In the genomic region with DNA sequence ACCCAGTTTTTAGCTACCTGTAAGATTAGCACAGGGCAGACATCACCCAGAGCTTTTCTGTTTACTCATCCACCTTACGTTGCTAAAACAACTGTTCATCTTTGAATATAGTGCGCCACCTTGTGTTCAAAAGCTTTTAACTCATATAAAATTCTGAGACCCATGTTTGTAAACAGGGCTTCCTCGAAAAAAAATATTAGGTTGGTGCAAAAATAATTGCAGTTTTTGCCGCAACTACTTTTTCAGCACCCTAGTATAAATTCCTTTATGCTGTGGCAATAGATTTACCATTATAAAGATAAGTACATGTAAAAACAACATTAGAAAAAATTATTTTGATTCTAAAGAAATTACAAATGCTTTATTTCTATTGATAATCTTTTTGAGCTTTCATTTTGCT, we compare ENCODE assay signal across 8 cellular contexts.
A peak's percentile ranks its signal among the peaks of the same experiment; 100 is the strongest.
DNase-seq lines count a peak whose midpoint lies in the region; ATAC-seq and TF ChIP-seq lines count a peak whose summit lies in the region.

No MANE protein-coding gene starts in this region.

- no peak overlapping the region for H3K14ac ChIP-seq in mesenchymal stem cell (ENCODE audit: low read length in 2 of 2)

- H2BK15ac ChIP-seq in mesenchymal stem cell (ENCODE audit: low read depth, poor library complexity, severe bottlenecking): no peak overlapping the region

- H2BK5ac ChIP-seq in mesenchymal stem cell (ENCODE audit: low read depth, low read length, poor library complexity, severe bottlenecking): no peak overlapping the region

- ATAC-seq in HG02571 (IDR thresholded peaks at IDR 0.05; ENCODE audit: unreplicated experiment) (peak; percentile 63), RWPE2 (ENCODE audit: low read depth) (peak; percentile 76)
- peak; percentile 94 for ATAC-seq in effector memory CD8-positive, alpha-beta T cell (replicated peaks)

- H3K36me3 ChIP-seq in RWPE2 (ENCODE audit: low read depth) (peaks cover 30% of the 10 kb centered on the region), mesenchymal stem cell (ENCODE audit: control insufficient read depth in 1 of 2, insufficient read depth in 2 of 2, low read depth in 1 of 2, low read length in 2 of 2) (peaks cover 0 to 2% of the 10 kb centered on the region in 2 experiments)

- no peak overlapping the region for H2AK5ac ChIP-seq in mesenchymal stem cell (ENCODE audit: low read length, severe bottlenecking)

- no peaks in the 10 kb centered on the region for H3K27me3 Mint-ChIP-seq in effector memory CD8-positive, alpha-beta T cell

- no peaks in the 10 kb centered on the region for H3K9me3 Mint-ChIP-seq in effector memory CD8-positive, alpha-beta T cell

- H3K27me3 ChIP-seq in RWPE2 (ENCODE audit: insufficient read depth, poor library complexity, severe bottlenecking) (no peaks in the 10 kb centered on the region), mesenchymal stem cell (ENCODE audit: control insufficient read depth in 1 of 2, insufficient read depth in 1 of 2, low read length in 2 of 2) (no peaks in the 10 kb centered on the region)

- WGBS in mesenchymal stem cell: 8% methylated on average over 1 of the region's 4 CpGs

- no peak overlapping the region for H2BK12ac ChIP-seq in mesenchymal stem cell (ENCODE audit: low read length in 2 of 2)

- H3K4ac ChIP-seq in mesenchymal stem cell (ENCODE audit: low read depth in 1 of 2, low read length in 2 of 2): no peak overlapping the region

- no peak overlapping the region for H3K18ac ChIP-seq in mesenchymal stem cell (ENCODE audit: low read depth in 1 of 2, low read length in 2 of 2)

- H3K9me3 ChIP-seq in RWPE2 (ENCODE audit: severe bottlenecking) (no peaks in the 10 kb centered on the region), mesenchymal stem cell (ENCODE audit: control insufficient read depth, low read length) (no peaks in the 10 kb centered on the region)

- no peak overlapping the region for H3K4me3 Mint-ChIP-seq in effector memory CD8-positive, alpha-beta T cell

- H3K4me3 ChIP-seq in RWPE2 (ENCODE audit: severe bottlenecking) (no peak overlapping the region), mesenchymal stem cell (ENCODE audit: insufficient read depth in 1 of 2, low read depth in 1 of 2, low read length in 2 of 2) (no peak overlapping the region)

- no peaks in the 10 kb centered on the region for H3K4me1 Mint-ChIP-seq in effector memory CD8-positive, alpha-beta T cell (ENCODE audit: low read depth in 2 of 2)

- H3K27ac Mint-ChIP-seq in effector memory CD8-positive, alpha-beta T cell: no peak overlapping the region

- H4K91ac ChIP-seq in mesenchymal stem cell (ENCODE audit: low read length): no peak overlapping the region

- no peak overlapping the region for H3K4me2 ChIP-seq in mesenchymal stem cell (ENCODE audit: low read length, poor library complexity, severe bottlenecking)

- H3K23ac ChIP-seq in mesenchymal stem cell (ENCODE audit: low read length in 2 of 2): no peak overlapping the region

- H4K8ac ChIP-seq in mesenchymal stem cell (ENCODE audit: low read length): no peak overlapping the region

- no peaks in the 10 kb centered on the region for H3K4me1 ChIP-seq in RWPE2 (ENCODE audit: insufficient read depth, poor library complexity, severe bottlenecking)
- no peaks in the 10 kb centered on the region for H3K4me1 ChIP-seq in mesenchymal stem cell (ENCODE audit: control insufficient read depth, insufficient read depth, low read depth, low read length)

- peak overlapping the region; percentile 30 for H3K9ac ChIP-seq in mesenchymal stem cell (ENCODE audit: low read length)

- no peak overlapping the region for H2AFZ ChIP-seq in mesenchymal stem cell (ENCODE audit: low read depth, low read length)

- peak; percentile 52 for DNase-seq in AG09319 (ENCODE audit: extremely low read depth, low read depth)
- peak; percentile 57 for DNase-seq in GM10266 (ENCODE audit: extremely low spot score)
- peak; percentile 75 for DNase-seq in MV-4-11 (lab: John Stamatoyannopoulos, UW)
- DNase-seq in RWPE2 (ENCODE audit: low spot score): no peak
- DNase-seq in effector memory CD8-positive, alpha-beta T cell: peak; percentile 58 to 69 (median 68)
- peak; percentile 81 for DNase-seq in mesenchymal stem cell
- no peak for DNase-seq in T1000 (lab: John Stamatoyannopoulos, UW)

- H3K36me3 Mint-ChIP-seq in effector memory CD8-positive, alpha-beta T cell (ENCODE audit: insufficient read depth): peaks cover 19% of the 10 kb centered on the region

- H3K27ac ChIP-seq in RWPE2 (ENCODE audit: poor library complexity, severe bottlenecking) (no peak overlapping the region), mesenchymal stem cell (ENCODE audit: low read length, poor library complexity, severe bottlenecking) (no peak overlapping the region)

- H2BK120ac ChIP-seq in mesenchymal stem cell (ENCODE audit: low read depth, low read length): no peak overlapping the region

- TF ChIP-seq CTCF in AG09319 (IDR thresholded peaks at IDR 0.05; ENCODE audit: low read depth, low read length): peak; percentile 45
- peak; percentile 36 for TF ChIP-seq CTCF in GM10266 (IDR thresholded peaks at IDR 0.05; ENCODE audit: control insufficient read depth, insufficient read depth, low read depth, missing control alignments)
- TF ChIP-seq CTCF in RWPE2 (IDR thresholded peaks at IDR 0.05; ENCODE audit: poor library complexity, severe bottlenecking): peak; percentile 82

- peaks cover 5% of the 10 kb centered on the region for H3K79me1 ChIP-seq in mesenchymal stem cell (replicated peaks; ENCODE audit: low read length, poor library complexity, severe bottlenecking)

Comparison
In these comparisons a context has a peak if more than half of its experiments do, and no peak if none do; other contexts are left out.
1. DNase-seq: peak in AG09319 (single experiment), GM10266 (single experiment), MV-4-11 (single experiment), effector memory CD8-positive, alpha-beta T cell (3 of 3) and mesenchymal stem cell (single experiment); none in RWPE2 (single experiment) and T1000 (single experiment).
2. Peak in every context shown above with its lines, with median percentiles within 50 percentile points of each other: CTCF ChIP-seq and ATAC-seq.